Comparison of ENCODE assay signal across 24 cellular contexts in genomic region chr1:67952071-67952470, GRCh38.
DNase-seq lines count a peak whose midpoint lies in the region; ATAC-seq and TF ChIP-seq lines count a peak whose summit lies in the region.
"Had no signal": no experiment of that assay in that cellular context is flagged by ENCODE, and none has a peak within 500 bp of the region (broad histone marks: within the 10 kb centered on the region; RNA-seq: fewer than 3 reads in every experiment).

No MANE protein-coding gene starts in this region.

- peaks cover 3% of the 10 kb centered on the region for H3K4me1 Mint-ChIP-seq in osteocyte (ENCODE audit: unreplicated experiment)
- H3K4me1 Mint-ChIP-seq in GM23338 = no peaks in the 10 kb centered on the region
- H3K4me1 Mint-ChIP-seq: activated naive CD4-positive, alpha-beta T cell treated with anti-CD3 and anti-CD28 coated beads, Interleukin-2, amount 10 ng/mL, durations not matched to agents 7 days and 5 days had no signal

- no peaks in the 10 kb centered on the region for H3K9me2 ChIP-seq in GM23338 (ENCODE audit: insufficient read depth)

- H4K20me1 ChIP-seq in GM23338 (replicated peaks; ENCODE audit: insufficient read depth) = no peaks in the 10 kb centered on the region
- H4K20me1 ChIP-seq: BLaER1 treated with 17β-estradiol and CSF1 and Interleukin-3, amounts not matched to agents 10 nM and 100 nM had no signal

- H3F3A ChIP-seq in GM23338 (replicated peaks; ENCODE audit: low read depth) = no peaks in the 10 kb centered on the region

- TF ChIP-seq CTCF in astrocyte of the spinal cord (IDR thresholded peaks at IDR 0.05; ENCODE audit: low read depth, low read length) (no peak), heart left ventricle (IDR thresholded peaks at IDR 0.05) (no peak), osteocyte (IDR thresholded peaks at IDR 0.05) (no peak), GM23338 (conservative IDR thresholded peaks at IDR 0.05; ENCODE audit: low read depth in 2 of 2) (no peak)

- H3K27me3 ChIP-seq in heart left ventricle (no peaks in the 10 kb centered on the region), GM23338 (ENCODE audit: insufficient read depth) (no peaks in the 10 kb centered on the region)
- H3K27me3 ChIP-seq: BLaER1 treated with 17β-estradiol and CSF1 and Interleukin-3, amounts not matched to agents 10 nM and 100 nM; esophagus squamous epithelium; ovary; sigmoid colon; upper lobe of left lung had no signal

- H3K4me1 ChIP-seq in heart left ventricle (peaks cover 0 to 15% (median 6%) of the 10 kb centered on the region in 12 donors), GM23338 (ENCODE audit: insufficient read depth) (no peaks in the 10 kb centered on the region)
- H3K4me1 ChIP-seq: esophagus squamous epithelium had no signal

- 14 to 42% (median 31%) methylated on average over 1 of the region's 1 CpG for WGBS in heart left ventricle, 4 donors

- no peak overlapping the region for H3K27ac Mint-ChIP-seq in osteocyte (ENCODE audit: unreplicated experiment)
- H3K27ac Mint-ChIP-seq in GM23338 = no peak overlapping the region
- H3K27ac Mint-ChIP-seq: activated naive CD4-positive, alpha-beta T cell treated with anti-CD3 and anti-CD28 coated beads, Interleukin-2, amount 10 ng/mL, durations not matched to agents 7 days and 5 days; natural killer cell treated with Interleukin-12 subunit alpha and Interleukin-12 subunit beta and Interleukin-15 and Interleukin-18, amount 100 ng/mL, for 72 hours had no signal

- no peak overlapping the region for H3K4me2 ChIP-seq in GM23338
- H3K4me2 ChIP-seq: BLaER1 treated with 17β-estradiol and CSF1 and Interleukin-3, amounts not matched to agents 10 nM and 100 nM had no signal

- H3K9me3 Mint-ChIP-seq in osteocyte (ENCODE audit: unreplicated experiment) = no peaks in the 10 kb centered on the region
- H3K9me3 Mint-ChIP-seq in GM23338 = no peaks in the 10 kb centered on the region
- H3K9me3 Mint-ChIP-seq: activated naive CD4-positive, alpha-beta T cell treated with anti-CD3 and anti-CD28 coated beads, Interleukin-2, amount 10 ng/mL, durations not matched to agents 7 days and 5 days; natural killer cell treated with Interleukin-12 subunit alpha and Interleukin-12 subunit beta and Interleukin-15 and Interleukin-18, amount 100 ng/mL, for 72 hours had no signal

- ATAC-seq in heart left ventricle (peak; percentile 13 to 88 (median 54)), GM21423 (IDR thresholded peaks at IDR 0.05; ENCODE audit: unreplicated experiment) (no peak), HG02798 (IDR thresholded peaks at IDR 0.05; ENCODE audit: poor library complexity, unreplicated experiment) (no peak), GM23338 (no peak)
- ATAC-seq: natural killer cell treated with Interleukin-12 subunit alpha and Interleukin-12 subunit beta and Interleukin-15 and Interleukin-18, amount 100 ng/mL, for 72 hours had no signal

- no peak overlapping the region for H2AFZ ChIP-seq in GM23338

- H3K27me3 Mint-ChIP-seq in osteocyte (ENCODE audit: unreplicated experiment) = no peaks in the 10 kb centered on the region
- H3K27me3 Mint-ChIP-seq in GM23338 (ENCODE audit: insufficient read depth, low read depth, poor library complexity) = no peaks in the 10 kb centered on the region
- H3K27me3 Mint-ChIP-seq: activated naive CD4-positive, alpha-beta T cell treated with anti-CD3 and anti-CD28 coated beads, Interleukin-2, amount 10 ng/mL, durations not matched to agents 7 days and 5 days had no signal

- TF ChIP-seq POLR2A in heart left ventricle (IDR thresholded peaks at IDR 0.05) = no peak

- no peaks in the 10 kb centered on the region for H3K79me2 ChIP-seq in GM23338 (replicated peaks; ENCODE audit: insufficient read depth)

- H3K4me3 Mint-ChIP-seq in osteocyte (ENCODE audit: unreplicated experiment) (no peak overlapping the region), GM23338 (no peak overlapping the region)
- H3K4me3 Mint-ChIP-seq: activated naive CD4-positive, alpha-beta T cell treated with anti-CD3 and anti-CD28 coated beads, Interleukin-2, amount 10 ng/mL, durations not matched to agents 7 days and 5 days; natural killer cell treated with Interleukin-12 subunit alpha and Interleukin-12 subunit beta and Interleukin-15 and Interleukin-18, amount 100 ng/mL, for 72 hours had no signal

- in situ Hi-C loops in astrocyte of the spinal cord (cut with HindIII; ENCODE audit: low sequenced_read_pairs) = no loop called here

- DNase-seq in A172 (ENCODE audit: low spot score) (peak; percentile 19), LHCN-M2 (ENCODE audit: low read depth) (peak; percentile 85), astrocyte of the spinal cord (ENCODE audit: low read depth, low spot score) (peak; percentile 79), heart left ventricle (peak in 2 of 5 donors; percentile 43), osteocyte (ENCODE audit: extremely low spot score, unreplicated experiment) (no peak), GM23338 (ENCODE audit: low spot score) (no peak)
- DNase-seq: ACHN; activated CD4-positive, alpha-beta T cell treated with anti-CD3 and anti-CD28 coated beads for 4 hours; activated naive CD4-positive, alpha-beta T cell treated with anti-CD3 and anti-CD28 coated beads, Interleukin-2, amount 10 ng/mL, durations not matched to agents 7 days and 5 days; Calu3; esophagus squamous epithelium; head of caudate nucleus; midbrain; NCI-H1436; NCI-H82; OCI-M1; SIG-M5; sigmoid colon; upper lobe of left lung had no signal

- H3K9me3 ChIP-seq in heart left ventricle = no peaks in the 10 kb centered on the region
- H3K9me3 ChIP-seq: esophagus squamous epithelium, ovary, sigmoid colon, upper lobe of left lung had no signal

- H3K27ac ChIP-seq in heart left ventricle (peak overlapping the region in 1 of 12 donors; percentile 1), GM23338 (ENCODE audit: low read depth) (no peak overlapping the region)
- H3K27ac ChIP-seq: BLaER1 treated with 17β-estradiol and CSF1 and Interleukin-3, amounts not matched to agents 10 nM and 100 nM; esophagus squamous epithelium; sigmoid colon; upper lobe of left lung had no signal

- intact Hi-C loops in heart left ventricle (cut with DNase I) = no loop called here

- no peaks in the 10 kb centered on the region for H3K36me3 Mint-ChIP-seq in osteocyte (ENCODE audit: unreplicated experiment)
- H3K36me3 Mint-ChIP-seq in GM23338 (ENCODE audit: low read depth) = no peaks in the 10 kb centered on the region
- H3K36me3 Mint-ChIP-seq: activated naive CD4-positive, alpha-beta T cell treated with anti-CD3 and anti-CD28 coated beads, Interleukin-2, amount 10 ng/mL, durations not matched to agents 7 days and 5 days; natural killer cell treated with Interleukin-12 subunit alpha and Interleukin-12 subunit beta and Interleukin-15 and Interleukin-18, amount 100 ng/mL, for 72 hours had no signal

- no peak overlapping the region for H3K4me3 ChIP-seq in astrocyte of the spinal cord (ENCODE audit: low read depth, low read length)
- no peak overlapping the region for H3K4me3 ChIP-seq in heart left ventricle
- H3K4me3 ChIP-seq in GM23338 = no peak overlapping the region
- H3K4me3 ChIP-seq: BLaER1 treated with 17β-estradiol and CSF1 and Interleukin-3, amounts not matched to agents 10 nM and 100 nM; esophagus squamous epithelium; ovary; sigmoid colon; upper lobe of left lung had no signal

- H3K36me3 ChIP-seq in heart left ventricle (no peaks in the 10 kb centered on the region), GM23338 (ENCODE audit: insufficient read depth) (no peaks in the 10 kb centered on the region)
- H3K36me3 ChIP-seq: BLaER1 treated with 17β-estradiol and CSF1 and Interleukin-3, amounts not matched to agents 10 nM and 100 nM; esophagus squamous epithelium; ovary; sigmoid colon; upper lobe of left lung had no signal

TF ChIP-seq in GM23338, 12 proteins besides CTCF, POLR2A, EP300 and RAD21 (continues in another document):
- TF ChIP-seq STAT1 (IDR thresholded peaks at IDR 0.05; ENCODE audit: unreplicated experiment) (no peak), REST (IDR thresholded peaks at IDR 0.05; ENCODE audit: unreplicated experiment) (no peak)

Comparison
In these comparisons a context has a peak if more than half of its experiments do, and no peak if none do; other contexts are left out.
1. DNase-seq: peak in A172 (single experiment), LHCN-M2 (single experiment) and astrocyte of the spinal cord (single experiment); none in osteocyte (single experiment) and GM23338 (single experiment).
2. ATAC-seq: peak in heart left ventricle (4 of 4); none in GM21423 (single experiment), HG02798 (single experiment) and GM23338 (single experiment).